Comparison of ENCODE assay signal across 9 cellular contexts in genomic region chr4:139208404-139208945, GRCh38. TPM values are rescaled to one million over a fixed set of nuclear protein-coding genes. Genes with fewer than 3 reads are reported as not detected.
A peak's percentile ranks its signal among the peaks of the same experiment; 100 is the strongest.
DNase-seq lines count a peak whose midpoint lies in the region; ATAC-seq and TF ChIP-seq lines count a peak whose summit lies in the region.
"Had no signal": no experiment of that assay in that cellular context is flagged by ENCODE, and none has a peak within 500 bp of the region (broad histone marks: within the 10 kb centered on the region; RNA-seq: fewer than 3 reads in every experiment).

No MANE protein-coding gene starts in this region.

- peak overlapping the region; percentile 49 for H3K9ac ChIP-seq in adipocyte (ENCODE audit: low read length)

- peak; percentile 44 for ATAC-seq in CD4-positive, alpha-beta T cell (ENCODE audit: poor library complexity)
- ATAC-seq in HG02938 (IDR thresholded peaks at IDR 0.05; ENCODE audit: unreplicated experiment): peak; percentile 54
- ATAC-seq in memory B cell (ENCODE audit: low read depth): peak; percentile 34
- ATAC-seq in aorta (ENCODE audit: low FRiP score): no peak

- WGBS in aorta, 2 donors: 80 to 81% methylated on average over 3 of the region's 3 CpGs

- H3K36me3 Mint-ChIP-seq in CD4-positive, alpha-beta T cell (ENCODE audit: low read depth): no peaks in the 10 kb centered on the region
- no peaks in the 10 kb centered on the region for H3K36me3 Mint-ChIP-seq in memory B cell
- no peaks in the 10 kb centered on the region for H3K36me3 Mint-ChIP-seq in activated naive CD8-positive, alpha-beta T cell treated with anti-CD3 and anti-CD28 coated beads for 36 hours
- H3K36me3 Mint-ChIP-seq: activated naive CD4-positive, alpha-beta T cell treated with anti-CD3 and anti-CD28 coated beads, Interleukin-2, amount 50 U/mL, for 24 hours had no signal

- peaks cover 9% of the 10 kb centered on the region for H3K4me1 ChIP-seq in adipocyte (ENCODE audit: control insufficient read depth, insufficient read depth, low read length)
- H3K4me1 ChIP-seq in aorta (ENCODE audit: control insufficient read depth in 1 of 2, insufficient read depth in 2 of 2, low read length in 2 of 2): no peaks in the 10 kb centered on the region

- H3K9me3 Mint-ChIP-seq in CD4-positive, alpha-beta T cell: no peaks in the 10 kb centered on the region
- H3K9me3 Mint-ChIP-seq in memory B cell: no peaks in the 10 kb centered on the region
- no peaks in the 10 kb centered on the region for H3K9me3 Mint-ChIP-seq in activated naive CD8-positive, alpha-beta T cell treated with anti-CD3 and anti-CD28 coated beads for 36 hours
- H3K9me3 Mint-ChIP-seq: activated naive CD4-positive, alpha-beta T cell treated with anti-CD3 and anti-CD28 coated beads, Interleukin-2, amount 50 U/mL, for 24 hours had no signal

- DNase-seq in CD4-positive, alpha-beta T cell: no peak
- DNase-seq in adipocyte (ENCODE audit: low read depth) (peak; percentile 69), memory B cell (ENCODE audit: low spot score in 2 of 2) (no peak), aorta (no peak), occipital lobe (lab: John Stamatoyannopoulos, UW) (no peak), substantia nigra (lab: John Stamatoyannopoulos, UW) (no peak)
- DNase-seq in activated naive CD8-positive, alpha-beta T cell treated with anti-CD3 and anti-CD28 coated beads for 36 hours: no peak

- CTCF ChIA-PET in CD4-positive, alpha-beta T cell (lab: Charles Lee): interaction anchor here (0.6 kb wide), 2 partner anchors 244 to 750 kb away, joined by 3 read pairs; no protein-coding TSS in a partner anchor

- H3K36me3 ChIP-seq in adipocyte (ENCODE audit: control insufficient read depth, insufficient read depth, low read length, severe bottlenecking): no peaks in the 10 kb centered on the region
- H3K36me3 ChIP-seq in aorta (ENCODE audit: control insufficient read depth in 1 of 2, insufficient read depth in 2 of 2, low read length in 1 of 2): no peaks in the 10 kb centered on the region

- H3K27ac Mint-ChIP-seq in CD4-positive, alpha-beta T cell: no peak overlapping the region
- H3K27ac Mint-ChIP-seq in memory B cell: no peak overlapping the region
- H3K27ac Mint-ChIP-seq in activated naive CD8-positive, alpha-beta T cell treated with anti-CD3 and anti-CD28 coated beads for 36 hours: no peak overlapping the region
- H3K27ac Mint-ChIP-seq: activated naive CD4-positive, alpha-beta T cell treated with anti-CD3 and anti-CD28 coated beads, Interleukin-2, amount 50 U/mL, for 24 hours had no signal

- H3K27me3 ChIP-seq in CD4-positive, alpha-beta T cell (ENCODE audit: control insufficient read depth, insufficient read depth, low read length): no peaks in the 10 kb centered on the region
- no peaks in the 10 kb centered on the region for H3K27me3 ChIP-seq in adipocyte (replicated peaks; ENCODE audit: control insufficient read depth, insufficient read depth, low read length)
- no peaks in the 10 kb centered on the region for H3K27me3 ChIP-seq in aorta (ENCODE audit: control insufficient read depth in 1 of 2, insufficient read depth in 2 of 2, low read length in 1 of 2)

- H3K27ac ChIP-seq in CD4-positive, alpha-beta T cell (ENCODE audit: low read depth, low read length): no peak overlapping the region
- H3K27ac ChIP-seq in aorta (ENCODE audit: low read depth in 1 of 2, low read length in 2 of 2) (no peak overlapping the region), substantia nigra (ENCODE audit: low read depth, low read length, poor library complexity, severe bottlenecking) (no peak overlapping the region)

- POLR2A ChIA-PET in CD4-positive, alpha-beta T cell (lab: Charles Lee): no interaction called here

- no peak overlapping the region for H3K4me3 Mint-ChIP-seq in CD4-positive, alpha-beta T cell
- H3K4me3 Mint-ChIP-seq in memory B cell: no peak overlapping the region
- no peak overlapping the region for H3K4me3 Mint-ChIP-seq in activated naive CD8-positive, alpha-beta T cell treated with anti-CD3 and anti-CD28 coated beads for 36 hours
- H3K4me3 Mint-ChIP-seq: activated naive CD4-positive, alpha-beta T cell treated with anti-CD3 and anti-CD28 coated beads, Interleukin-2, amount 50 U/mL, for 24 hours had no signal

- no peak for TF ChIP-seq CTCF in CD4-positive, alpha-beta T cell (IDR thresholded peaks at IDR 0.05)

- peaks cover 6% of the 10 kb centered on the region for H3K4me1 Mint-ChIP-seq in CD4-positive, alpha-beta T cell (ENCODE audit: low read depth)
- no peaks in the 10 kb centered on the region for H3K4me1 Mint-ChIP-seq in memory B cell
- H3K4me1 Mint-ChIP-seq in activated naive CD8-positive, alpha-beta T cell treated with anti-CD3 and anti-CD28 coated beads for 36 hours: no peaks in the 10 kb centered on the region

- no peaks in the 10 kb centered on the region for H3K9me3 ChIP-seq in CD4-positive, alpha-beta T cell (ENCODE audit: control insufficient read depth, low read length)
- H3K9me3 ChIP-seq in adipocyte (ENCODE audit: control insufficient read depth, low read length) (no peaks in the 10 kb centered on the region), aorta (ENCODE audit: control insufficient read depth, low read length) (no peaks in the 10 kb centered on the region)

- H3K27me3 Mint-ChIP-seq in CD4-positive, alpha-beta T cell: no peaks in the 10 kb centered on the region
- H3K27me3 Mint-ChIP-seq in memory B cell: peaks cover 2% of the 10 kb centered on the region
- no peaks in the 10 kb centered on the region for H3K27me3 Mint-ChIP-seq in activated naive CD8-positive, alpha-beta T cell treated with anti-CD3 and anti-CD28 coated beads for 36 hours
- H3K27me3 Mint-ChIP-seq: activated naive CD4-positive, alpha-beta T cell treated with anti-CD3 and anti-CD28 coated beads, Interleukin-2, amount 50 U/mL, for 24 hours had no signal

- no peak overlapping the region for H3K4me3 ChIP-seq in adipocyte (ENCODE audit: low read length)
- H3K4me3 ChIP-seq in aorta (ENCODE audit: low read length in 2 of 2): no peak overlapping the region

- intact Hi-C loops in CD4-positive, alpha-beta T cell (cut with DNase I, micrococcal nuclease): no loop called here
- intact Hi-C loops in aorta (cut with DNase I): no loop called here

RNA-seq across cellular contexts. Expression of gene ELF2, which starts 31.5 kb away (rescaled TPM):
- total RNA-seq in CD4-positive, alpha-beta T cell: 10 to 100 TPM; 83.3 to 84.1 TPM
- total RNA-seq in aorta (100 to 1,000 TPM in 1 of 2 donors, 10 to 100 TPM in 1; 83.9 to 102 TPM), occipital lobe (152 TPM)
- polyA plus RNA-seq in aorta: 10 to 100 TPM; 12.3 to 32.8 TPM
- 10 to 100 TPM; 23.4 TPM for total RNA-seq in activated naive CD8-positive, alpha-beta T cell treated with anti-CD3 and anti-CD28 coated beads for 36 hours
